In the genomic region with DNA sequence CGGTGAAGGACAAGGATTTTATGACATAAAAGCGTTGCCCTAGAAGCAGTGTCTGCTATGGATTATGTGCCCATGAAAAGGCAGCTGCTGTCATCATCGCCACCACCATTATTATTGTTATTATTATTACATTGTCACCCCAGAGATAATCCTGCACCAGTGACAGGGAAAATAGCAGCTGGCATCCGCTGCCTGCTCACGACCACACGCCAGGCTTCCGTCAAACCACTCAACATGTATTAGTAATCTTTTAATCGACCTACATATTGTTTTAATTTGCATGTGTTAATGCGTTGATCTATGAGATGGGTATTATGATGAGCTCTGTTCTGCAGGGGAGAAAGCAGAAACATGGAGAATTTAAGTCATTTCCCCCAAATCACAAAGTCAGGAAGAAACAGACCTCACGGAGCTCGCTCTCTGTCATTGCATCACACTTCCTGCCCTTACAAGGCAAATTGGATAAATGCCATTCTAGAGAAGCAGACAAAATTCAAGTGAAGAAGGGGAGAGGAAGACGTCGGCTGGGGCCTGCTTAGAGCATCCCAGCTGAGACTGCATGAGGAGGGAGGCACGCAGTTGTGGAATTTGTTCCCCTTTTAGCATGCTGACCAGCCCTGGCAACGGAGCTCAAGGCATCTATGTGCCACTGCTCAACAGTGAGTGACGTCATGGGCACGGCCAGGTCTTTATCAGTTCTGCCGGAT, we compare ENCODE assay signal across 10 cellular contexts. TPM values are rescaled to one million over a fixed set of nuclear protein-coding genes. Genes with fewer than 3 reads are reported as not detected.
A peak's percentile ranks its signal among the peaks of the same experiment; 100 is the strongest.
DNase-seq lines count a peak whose midpoint lies in the region; ATAC-seq and TF ChIP-seq lines count a peak whose summit lies in the region.
"Had no signal": no experiment of that assay in that cellular context is flagged by ENCODE, and none has a peak within 500 bp of the region (broad histone marks: within the 10 kb centered on the region; RNA-seq: fewer than 3 reads in every experiment).

A gene with protein sequence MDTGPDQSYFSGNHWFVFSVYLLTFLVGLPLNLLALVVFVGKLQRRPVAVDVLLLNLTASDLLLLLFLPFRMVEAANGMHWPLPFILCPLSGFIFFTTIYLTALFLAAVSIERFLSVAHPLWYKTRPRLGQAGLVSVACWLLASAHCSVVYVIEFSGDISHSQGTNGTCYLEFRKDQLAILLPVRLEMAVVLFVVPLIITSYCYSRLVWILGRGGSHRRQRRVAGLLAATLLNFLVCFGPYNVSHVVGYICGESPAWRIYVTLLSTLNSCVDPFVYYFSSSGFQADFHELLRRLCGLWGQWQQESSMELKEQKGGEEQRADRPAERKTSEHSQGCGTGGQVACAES (plus strand): TSS at position 594 of the 707 bp plus-strand sequence. CDS start 431 bp downstream, outside the sequence.

- ATAC-seq in GM23338 (no peak), right lobe of liver (peak; percentile 55 to 71 (median 60)), HG02973 (IDR thresholded peaks at IDR 0.05; ENCODE audit: unreplicated experiment) (no peak), HG02571 (IDR thresholded peaks at IDR 0.05; ENCODE audit: unreplicated experiment) (no peak)
- ATAC-seq in activated naive CD8-positive, alpha-beta T cell treated with anti-CD3 and anti-CD28 coated beads, Interleukin-2, amount 50 U/mL, for 24 hours, result peak; percentile 53

- intact Hi-C loops in A673 (cut with micrococcal nuclease; ENCODE audit: unreplicated experiment), result loop anchor here (10.0 kb wide), 1 partner anchor 287 kb away; a partner anchor contains a TSS
- intact Hi-C loops in right lobe of liver (cut with DNase I), result loop anchor here in 1 of 2 donors (10.0 kb wide), 1 partner anchor 137 kb away; a partner anchor contains a TSS

- H3K9ac ChIP-seq in neural progenitor cell (no peak within 1 kb of the TSS), MM.1S (ENCODE audit: low read length) (no peak within 1 kb of the TSS)

- H3K9me3 Mint-ChIP-seq in GM23338, result no peaks in the 10 kb centered on the region
- H3K9me3 Mint-ChIP-seq in activated naive CD8-positive, alpha-beta T cell treated with anti-CD3 and anti-CD28 coated beads, Interleukin-2, amount 50 U/mL, for 24 hours, result no peaks in the 10 kb centered on the region
- H3K9me3 Mint-ChIP-seq in neural progenitor cell, result no peaks in the 10 kb centered on the region

- DNase-seq in A673 (ENCODE audit: low spot score) (peak; percentile 88), GM23338 (ENCODE audit: low spot score) (peak; percentile 14), right lobe of liver (peak in 2 of 3 donors; percentile 43 to 49), neural progenitor cell (ENCODE audit: low spot score) (no peak), MM.1S (no peak)
- DNase-seq in activated naive CD8-positive, alpha-beta T cell treated with anti-CD3 and anti-CD28 coated beads, Interleukin-2, amount 50 U/mL, for 24 hours, result no peak
- DNase-seq: activated CD8-positive, alpha-beta memory T cell treated with anti-CD3 and anti-CD28 coated beads, Interleukin-2, amount 50 U/mL, for 48 hours had no signal

- no peak for TF ChIP-seq POLR2A in right lobe of liver (IDR thresholded peaks at IDR 0.05)

- H3K36me3 ChIP-seq in A673 (ENCODE audit: insufficient read depth, low read length, poor library complexity, severe bottlenecking) (no peaks in the 10 kb centered on the region), GM23338 (ENCODE audit: insufficient read depth) (no peaks in the 10 kb centered on the region), right lobe of liver (no peaks in the 10 kb centered on the region), neural progenitor cell (no peaks in the 10 kb centered on the region), MM.1S (replicated peaks; ENCODE audit: insufficient read depth, low read length) (no peaks in the 10 kb centered on the region)

- H3K9me2 ChIP-seq in GM23338 (ENCODE audit: insufficient read depth) (no peaks in the 10 kb centered on the region), MM.1S (replicated peaks; ENCODE audit: insufficient read depth, low read length) (no peaks in the 10 kb centered on the region)

- H2AFZ ChIP-seq in GM23338, result peak within 1 kb of the TSS; percentile 56; the same call in 1 of the 2 replicates
- no peak within 1 kb of the TSS for H2AFZ ChIP-seq in neural progenitor cell (replicated peaks)
- H2AFZ ChIP-seq in MM.1S (ENCODE audit: low read length), result no peak within 1 kb of the TSS

- CTCF ChIA-PET in A673 (lab: Charles Lee), result interaction anchor here (0.8 to 1.3 kb wide), 3 partner anchors 18 to 152 kb away, joined by 3 read pairs; no protein-coding TSS in a partner anchor

- peaks cover 5% of the 10 kb centered on the region for H3K4me1 Mint-ChIP-seq in GM23338
- H3K4me1 Mint-ChIP-seq in activated naive CD8-positive, alpha-beta T cell treated with anti-CD3 and anti-CD28 coated beads, Interleukin-2, amount 50 U/mL, for 24 hours, result peaks cover 19% of the 10 kb centered on the region
- no peaks in the 10 kb centered on the region for H3K4me1 Mint-ChIP-seq in neural progenitor cell

- H3K4me1 ChIP-seq in A673 (ENCODE audit: insufficient read depth, low read length, poor library complexity, severe bottlenecking) (peaks cover 27% of the 10 kb centered on the region), GM23338 (ENCODE audit: insufficient read depth) (no peaks in the 10 kb centered on the region), right lobe of liver (no peaks in the 10 kb centered on the region), neural progenitor cell (no peaks in the 10 kb centered on the region), MM.1S (ENCODE audit: low read length) (no peaks in the 10 kb centered on the region)

- no peaks in the 10 kb centered on the region for H4K20me1 ChIP-seq in GM23338 (replicated peaks; ENCODE audit: insufficient read depth)
- H4K20me1 ChIP-seq in neural progenitor cell (ENCODE audit: low read depth), result no peaks in the 10 kb centered on the region
- H4K20me1 ChIP-seq in MM.1S (ENCODE audit: insufficient read depth, low read length), result no peaks in the 10 kb centered on the region

- no peak for TF ChIP-seq CTCF in A673 (conservative IDR thresholded peaks at IDR 0.05; ENCODE audit: low read depth, low read length)
- no peak for TF ChIP-seq CTCF in GM23338 (conservative IDR thresholded peaks at IDR 0.05; ENCODE audit: low read depth in 2 of 2)
- TF ChIP-seq CTCF in right lobe of liver (IDR thresholded peaks at IDR 0.05), result no peak
- TF ChIP-seq CTCF in neural progenitor cell (IDR thresholded peaks at IDR 0.05), result no peak
- TF ChIP-seq CTCF in MM.1S (IDR thresholded peaks at IDR 0.05; ENCODE audit: low read length), result no peak

- H3K9me3 ChIP-seq in A673 (ENCODE audit: low read depth, low read length, poor library complexity, severe bottlenecking) (no peaks in the 10 kb centered on the region), right lobe of liver (no peaks in the 10 kb centered on the region), neural progenitor cell (ENCODE audit: low read depth) (no peaks in the 10 kb centered on the region), MM.1S (replicated peaks; ENCODE audit: insufficient read depth, low read length) (no peaks in the 10 kb centered on the region)

- H3K27ac Mint-ChIP-seq in GM23338 (no peak within 1 kb of the TSS), neural progenitor cell (no peak within 1 kb of the TSS)
- H3K27ac Mint-ChIP-seq in activated naive CD8-positive, alpha-beta T cell treated with anti-CD3 and anti-CD28 coated beads, Interleukin-2, amount 50 U/mL, for 24 hours, result peak within 1 kb of the TSS; percentile 78

- 43% methylated on average over 17 of the region's 18 CpGs for WGBS in right lobe of liver (ENCODE audit: insufficient coverage, low coverage, low lambda C conversion rate, missing lambda C conversion rate)

- H3K79me2 ChIP-seq in GM23338 (replicated peaks; ENCODE audit: insufficient read depth) (no peaks in the 10 kb centered on the region), neural progenitor cell (ENCODE audit: low read depth) (no peaks in the 10 kb centered on the region), MM.1S (ENCODE audit: low read length) (no peaks in the 10 kb centered on the region)

- POLR2A ChIA-PET in A673 (lab: Charles Lee; ENCODE audit: low non-redundant PET), result no interaction called here

- H3K4me3 ChIP-seq in A673 (ENCODE audit: low read depth, low read length, poor library complexity, severe bottlenecking) (no peak within 1 kb of the TSS), GM23338 (no peak within 1 kb of the TSS), right lobe of liver (no peak within 1 kb of the TSS), neural progenitor cell (no peak within 1 kb of the TSS), MM.1S (ENCODE audit: low read length) (no peak within 1 kb of the TSS)

- peak within 1 kb of the TSS; percentile 58 for H3K27ac ChIP-seq in A673 (ENCODE audit: low read depth, low read length, poor library complexity, severe bottlenecking)
- H3K27ac ChIP-seq in GM23338 (ENCODE audit: low read depth), result no peak within 1 kb of the TSS
- H3K27ac ChIP-seq in right lobe of liver, result no peak within 1 kb of the TSS
- no peak within 1 kb of the TSS for H3K27ac ChIP-seq in neural progenitor cell
- H3K27ac ChIP-seq in MM.1S (ENCODE audit: low read length), result no peak within 1 kb of the TSS

- H3K27me3 ChIP-seq in A673 (replicated peaks; ENCODE audit: insufficient read depth, low read depth, low read length, poor library complexity) (no peaks in the 10 kb centered on the region), GM23338 (ENCODE audit: insufficient read depth) (no peaks in the 10 kb centered on the region), right lobe of liver (no peaks in the 10 kb centered on the region), neural progenitor cell (peaks cover 3% of the 10 kb centered on the region), MM.1S (replicated peaks; ENCODE audit: insufficient read depth, low read length) (peaks cover 47% of the 10 kb centered on the region)

- H3F3A ChIP-seq in GM23338 (replicated peaks; ENCODE audit: low read depth), result no peaks in the 10 kb centered on the region
- no peaks in the 10 kb centered on the region for H3F3A ChIP-seq in neural progenitor cell (ENCODE audit: low read depth)
- no peaks in the 10 kb centered on the region for H3F3A ChIP-seq in MM.1S (ENCODE audit: insufficient read depth, low read length)

- H3K27me3 Mint-ChIP-seq in GM23338 (ENCODE audit: insufficient read depth, low read depth, poor library complexity) (peaks cover 2% of the 10 kb centered on the region), neural progenitor cell (ENCODE audit: insufficient read depth, low read depth) (no peaks in the 10 kb centered on the region)
- H3K27me3 Mint-ChIP-seq in activated naive CD8-positive, alpha-beta T cell treated with anti-CD3 and anti-CD28 coated beads, Interleukin-2, amount 50 U/mL, for 24 hours, result peaks cover 4% of the 10 kb centered on the region

- H3K4me2 ChIP-seq in GM23338 (no peak within 1 kb of the TSS), neural progenitor cell (no peak within 1 kb of the TSS), MM.1S (ENCODE audit: low read depth, low read length) (no peak within 1 kb of the TSS)

- BruUV-seq in A673 (replicated peaks; lab: Mats Ljungman, UMichigan), result no TSS peak

- no peak within 1 kb of the TSS; the same call in 2 of the 3 replicates for H3K4me3 Mint-ChIP-seq in GM23338
- peak within 1 kb of the TSS; percentile 45 for H3K4me3 Mint-ChIP-seq in activated naive CD8-positive, alpha-beta T cell treated with anti-CD3 and anti-CD28 coated beads, Interleukin-2, amount 50 U/mL, for 24 hours
- H3K4me3 Mint-ChIP-seq in neural progenitor cell, result no peak within 1 kb of the TSS

- H3K36me3 Mint-ChIP-seq in GM23338 (ENCODE audit: low read depth) (no peaks in the 10 kb centered on the region), neural progenitor cell (no peaks in the 10 kb centered on the region)
- H3K36me3 Mint-ChIP-seq in activated naive CD8-positive, alpha-beta T cell treated with anti-CD3 and anti-CD28 coated beads, Interleukin-2, amount 50 U/mL, for 24 hours (ENCODE audit: low read depth), result no peaks in the 10 kb centered on the region

RNA-seq across cellular contexts. Expression of the gene that starts here (rescaled TPM):
- total RNA-seq in A673 (2021) (0.15 TPM in 1 of 2 replicates, not detected in the other), right lobe of liver (under 1 TPM in 1 of 6 experiments, not detected in 5; 0.27 TPM), neural progenitor cell (ENCODE audit: low replicate concordance) (not detected in 2 replicates)
- total RNA-seq in GM23338 (2014; rRNA removed; shearing (Covaris generic)), result 0.35 TPM in 1 of 2 replicates, not detected in the other
- polyA plus RNA-seq in GM23338 (2016; fragmentation: Nextera tagmentation; extraction: Ambion mirVana), result not detected in 2 replicates
- polyA plus RNA-seq: neural cell had no signal

Comparison
In these comparisons a context has a peak if more than half of its experiments do, and no peak if none do; other contexts are left out.
1. Peak in DNase-seq and H3K27ac ChIP-seq in A673; RNA of the gene not detected or under 1 TPM.
2. Peak in DNase-seq in GM23338; RNA of the gene not detected or under 1 TPM.
3. Peak in DNase-seq and ATAC-seq in right lobe of liver; RNA of the gene not detected or under 1 TPM.